Comparison of ENCODE assay signal across 8 cellular contexts in genomic region chr19:6423499-6424189, GRCh38. TPM values are rescaled to one million over a fixed set of nuclear protein-coding genes. Genes with fewer than 3 reads are reported as not detected.
A peak's percentile ranks its signal among the peaks of the same experiment; 100 is the strongest.
DNase-seq lines count a peak whose midpoint lies in the region; ATAC-seq, FAIRE-seq and TF ChIP-seq lines count a peak whose summit lies in the region.

No MANE protein-coding gene starts in this region.

- DNase-seq in COLO829 (ENCODE audit: low spot score), result peak; percentile 63
- peak; percentile 62 for DNase-seq in activated CD8-positive, alpha-beta T cell treated with anti-CD3 and anti-CD28 coated beads, Interleukin-2, amount 10 ng/mL, durations not matched to agents 7 days and 5 days
- DNase-seq in fibroblast of mammary gland (ENCODE audit: low read depth), result peak; percentile 49
- DNase-seq in frontal cortex (ENCODE audit: low spot score in 2 of 2), result no peak

- no peaks in the 10 kb centered on the region for H3K27me3 ChIP-seq in HUES6 (ENCODE audit: control insufficient read depth, insufficient read depth, low read length)
- H3K27me3 ChIP-seq in neuron (ENCODE audit: insufficient read depth, low read length), result no peaks in the 10 kb centered on the region

- peak overlapping the region; percentile 89 for H3K4me3 Mint-ChIP-seq in activated CD8-positive, alpha-beta T cell treated with anti-CD3 and anti-CD28 coated beads, Interleukin-2, amount 10 ng/mL, durations not matched to agents 7 days and 5 days

- H3K36me3 ChIP-seq in HUES6 (ENCODE audit: control insufficient read depth, insufficient read depth, low read length), result peaks cover 46% of the 10 kb centered on the region
- H3K36me3 ChIP-seq in neuron (ENCODE audit: insufficient read depth, low read length), result peaks cover 40% of the 10 kb centered on the region

- 0 out of 2 replicates have a peak, but pooled peaks cover 4% of the 10 kb centered on the region for H3K4me1 ChIP-seq in HUES6 (ENCODE audit: control insufficient read depth, insufficient read depth, low read length)
- peaks cover 21% of the 10 kb centered on the region for H3K4me1 ChIP-seq in neuron (ENCODE audit: insufficient read depth, low read length)

- peak overlapping the region; percentile 89 for H3K9ac ChIP-seq in HUES6 (ENCODE audit: low read length)

- POLR2A ChIA-PET in activated CD8-positive, alpha-beta T cell treated with anti-CD3 and anti-CD28 coated beads, Interleukin-2, amount 10 ng/mL, durations not matched to agents 7 days and 5 days (lab: Charles Lee), result interaction anchor here (0.9 kb wide), 1 partner anchor 12 kb away, joined by 3 read pairs; no protein-coding TSS in a partner anchor

- H3K36me3 Mint-ChIP-seq in activated CD8-positive, alpha-beta T cell treated with anti-CD3 and anti-CD28 coated beads, Interleukin-2, amount 10 ng/mL, durations not matched to agents 7 days and 5 days (ENCODE audit: low read depth), result peaks cover 38% of the 10 kb centered on the region

- no peak overlapping the region for H2AFZ ChIP-seq in neuron (ENCODE audit: low read depth, low read length)

- no peaks in the 10 kb centered on the region for H3K27me3 Mint-ChIP-seq in activated CD8-positive, alpha-beta T cell treated with anti-CD3 and anti-CD28 coated beads, Interleukin-2, amount 10 ng/mL, durations not matched to agents 7 days and 5 days (ENCODE audit: low read depth)

- ATAC-seq in activated CD8-positive, alpha-beta T cell treated with anti-CD3 and anti-CD28 coated beads, Interleukin-2, amount 10 ng/mL, durations not matched to agents 7 days and 5 days, result no peak
- ATAC-seq in HG03378 (IDR thresholded peaks at IDR 0.05; ENCODE audit: unreplicated experiment) (no peak), HG03354 (IDR thresholded peaks at IDR 0.05; ENCODE audit: poor library complexity, severe bottlenecking, unreplicated experiment) (no peak)

- peak overlapping the region; percentile 85; the same call in 1 of the 2 replicates for H3K27ac ChIP-seq in HUES6 (ENCODE audit: low read depth, low read length)

- CTCF ChIA-PET in activated CD8-positive, alpha-beta T cell treated with anti-CD3 and anti-CD28 coated beads, Interleukin-2, amount 10 ng/mL, durations not matched to agents 7 days and 5 days (lab: Charles Lee), result no interaction called here

- H3K4me1 Mint-ChIP-seq in activated CD8-positive, alpha-beta T cell treated with anti-CD3 and anti-CD28 coated beads, Interleukin-2, amount 10 ng/mL, durations not matched to agents 7 days and 5 days (ENCODE audit: low read depth), result peaks cover 29% of the 10 kb centered on the region

- peak overlapping the region; percentile 85 for H3K27ac Mint-ChIP-seq in activated CD8-positive, alpha-beta T cell treated with anti-CD3 and anti-CD28 coated beads, Interleukin-2, amount 10 ng/mL, durations not matched to agents 7 days and 5 days

- TF ChIP-seq CTCF in fibroblast of mammary gland (conservative IDR thresholded peaks at IDR 0.05; ENCODE audit: control insufficient read depth, insufficient read depth, low read depth, low read length), result no peak

- H3K4me3 ChIP-seq in HUES6 (ENCODE audit: low read depth, low read length) (peak overlapping the region; percentile 89), fibroblast of mammary gland (ENCODE audit: control insufficient read depth, low read depth, low read length) (peak overlapping the region; percentile 97), neuron (ENCODE audit: low read length) (peak overlapping the region; percentile 66)

- H3K9me3 ChIP-seq in HUES6 (ENCODE audit: control insufficient read depth, insufficient read depth, low read depth, low read length) (peaks cover 4% of the 10 kb centered on the region; the same call in 1 of the 2 replicates), neuron (ENCODE audit: low read length) (no peaks in the 10 kb centered on the region)

- no peaks in the 10 kb centered on the region for H3K9me3 Mint-ChIP-seq in activated CD8-positive, alpha-beta T cell treated with anti-CD3 and anti-CD28 coated beads, Interleukin-2, amount 10 ng/mL, durations not matched to agents 7 days and 5 days (ENCODE audit: insufficient read depth)

- FAIRE-seq in frontal cortex (lab: Jason Lieb, UNC), result no peak

RNA-seq across cellular contexts. Expression of gene KHSRP, which starts 1.0 kb away (rescaled TPM):
- total RNA-seq in activated CD8-positive, alpha-beta T cell treated with anti-CD3 and anti-CD28 coated beads, Interleukin-2, amount 10 ng/mL, durations not matched to agents 7 days and 5 days, result 100 to 1,000 TPM; 345 to 354 TPM
- 64.8 TPM for total RNA-seq in frontal cortex

RNA-seq across cellular contexts. Expression of gene SLC25A41, which starts 9.9 kb away (rescaled TPM):
- under 1 TPM; 0.16 to 0.18 TPM for total RNA-seq in activated CD8-positive, alpha-beta T cell treated with anti-CD3 and anti-CD28 coated beads, Interleukin-2, amount 10 ng/mL, durations not matched to agents 7 days and 5 days
- 0.41 TPM for total RNA-seq in frontal cortex

RNA-seq across cellular contexts. Expression of gene GTF2F1, which starts 30.7 kb away (rescaled TPM):
- 10 to 100 TPM; 71.2 to 71.5 TPM for total RNA-seq in activated CD8-positive, alpha-beta T cell treated with anti-CD3 and anti-CD28 coated beads, Interleukin-2, amount 10 ng/mL, durations not matched to agents 7 days and 5 days
- 51.0 TPM for total RNA-seq in frontal cortex

RNA-seq across cellular contexts. Expression of gene SLC25A23, which starts 35.9 kb away (rescaled TPM):
- total RNA-seq in activated CD8-positive, alpha-beta T cell treated with anti-CD3 and anti-CD28 coated beads, Interleukin-2, amount 10 ng/mL, durations not matched to agents 7 days and 5 days, result 10 to 100 TPM; 27.5 to 28.0 TPM
- total RNA-seq in frontal cortex, result 14.7 TPM

RNA-seq across cellular contexts. Expression of gene CRB3, which starts 40.4 kb away (rescaled TPM):
- 1 to 10 TPM in 1 of 2 experiments, not detected in 1; 1.1 TPM for total RNA-seq in activated CD8-positive, alpha-beta T cell treated with anti-CD3 and anti-CD28 coated beads, Interleukin-2, amount 10 ng/mL, durations not matched to agents 7 days and 5 days
- total RNA-seq in frontal cortex, result 0.41 TPM

Comparison
In these comparisons a context has a peak if more than half of its experiments do, and no peak if none do; other contexts are left out.
1. DNase-seq: peak in COLO829 (single experiment), activated CD8-positive, alpha-beta T cell treated with anti-CD3 and anti-CD28 coated beads, Interleukin-2, amount 10 ng/mL, durations not matched to agents 7 days and 5 days (single experiment) and fibroblast of mammary gland (single experiment); none in frontal cortex (0 of 2).
2. Peak in every context shown above with its lines, with median percentiles within 50 percentile points of each other: H3K4me3 ChIP-seq.